Comparison of ENCODE assay signal across 17 cellular contexts in genomic region chr13:43153436-43154082, GRCh38.
A peak's percentile ranks its signal among the peaks of the same experiment; 100 is the strongest.
DNase-seq lines count a peak whose midpoint lies in the region; ATAC-seq and TF ChIP-seq lines count a peak whose summit lies in the region.
"Had no signal": no experiment of that assay in that cellular context is flagged by ENCODE, and none has a peak within 500 bp of the region (broad histone marks: within the 10 kb centered on the region; RNA-seq: fewer than 3 reads in every experiment).

No MANE protein-coding gene starts in this region.

- H3K27ac ChIP-seq in brain microvascular endothelial cell: peak overlapping the region; percentile 69
- no peak overlapping the region for H3K27ac ChIP-seq in left ventricle myocardium inferior (replicated peaks)
- H3K27ac ChIP-seq: ascending aorta, spleen, uterus had no signal

- no peak for ATAC-seq in SK-N-SH treated with all-trans-retinoic acid at 6 μM for 48 hours
- no peak for ATAC-seq in HG03460 (IDR thresholded peaks at IDR 0.05; ENCODE audit: unreplicated experiment)
- ATAC-seq: activated T-cell treated with anti-CD3 and anti-CD28 coated beads, Interleukin-2, amount 50 U/mL, for 4 hours; natural killer cell treated with Interleukin-12 subunit alpha and Interleukin-12 subunit beta and Interleukin-15 and Interleukin-18, amount 100 ng/mL, for 72 hours had no signal

- H3K36me3 ChIP-seq in brain microvascular endothelial cell (replicated peaks) (no peaks in the 10 kb centered on the region), kidney epithelial cell (ENCODE audit: control insufficient read depth, insufficient read depth, low read length) (no peaks in the 10 kb centered on the region), left ventricle myocardium inferior (no peaks in the 10 kb centered on the region)
- H3K36me3 ChIP-seq: ascending aorta, spleen, uterus had no signal

- no peak for TF ChIP-seq CTCF in AG09309 (IDR thresholded peaks at IDR 0.05; ENCODE audit: control insufficient read depth, insufficient read depth, low read depth, low read length, missing control alignments)
- TF ChIP-seq CTCF in brain microvascular endothelial cell (IDR thresholded peaks at IDR 0.05; ENCODE audit: low read depth, low read length, missing control alignments): no peak
- TF ChIP-seq CTCF in kidney epithelial cell (IDR thresholded peaks at IDR 0.05; ENCODE audit: insufficient read depth, low read length, poor library complexity, severe bottlenecking): no peak
- no peak for TF ChIP-seq CTCF in left ventricle myocardium inferior (IDR thresholded peaks at IDR 0.05; ENCODE audit: borderline replicate concordance)

- DNase-seq in AG09309 (ENCODE audit: low read depth) (peak; percentile 91), HT1080 (ENCODE audit: low read depth) (peak; percentile 84), brain microvascular endothelial cell (peak; percentile 84), kidney epithelial cell (ENCODE audit: low read depth) (peak; percentile 76), left ventricle myocardium inferior (no peak), midbrain (lab: John Stamatoyannopoulos, UW) (no peak)
- DNase-seq: activated B cell treated with CpG ODN at 0.5 μM for 24 hours; activated T-cell treated with anti-CD3 and anti-CD28 coated beads, Interleukin-2, amount 50 U/mL, for 4 hours; NCI-H1105; NCI-H524 treated with DMSO at 0.1 percent for 48 hours; Right ventricle myocardium superior; spleen; uterus had no signal

- intact Hi-C loops in left ventricle myocardium inferior (cut with micrococcal nuclease): no loop called here

- H3K27me3 ChIP-seq in brain microvascular endothelial cell (replicated peaks) (no peaks in the 10 kb centered on the region), kidney epithelial cell (ENCODE audit: control insufficient read depth, insufficient read depth, low read length) (no peaks in the 10 kb centered on the region), left ventricle myocardium inferior (ENCODE audit: low read depth) (peaks cover 25% of the 10 kb centered on the region)
- H3K27me3 ChIP-seq: ascending aorta, spleen, uterus had no signal

- H3K9me3 ChIP-seq in left ventricle myocardium inferior (replicated peaks): no peaks in the 10 kb centered on the region
- H3K9me3 ChIP-seq: ascending aorta, spleen, uterus had no signal

- in situ Hi-C loops in brain microvascular endothelial cell (cut with HindIII; ENCODE audit: low pct_ligation_motif_present, low sequenced_read_pairs): no loop called here

- no peak overlapping the region for H3K4me3 ChIP-seq in AG09309 (ENCODE audit: control insufficient read depth, low read depth, low read length)
- no peak overlapping the region for H3K4me3 ChIP-seq in brain microvascular endothelial cell (ENCODE audit: low read depth, low read length)
- no peak overlapping the region for H3K4me3 ChIP-seq in kidney epithelial cell (ENCODE audit: low read depth, low read length)
- no peak overlapping the region for H3K4me3 ChIP-seq in left ventricle myocardium inferior
- H3K4me3 ChIP-seq: ascending aorta, spleen, uterus had no signal

- H3K4me1 ChIP-seq in left ventricle myocardium inferior: no peaks in the 10 kb centered on the region
- H3K4me1 ChIP-seq: ascending aorta, spleen, uterus had no signal

TF ChIP-seq in SK-N-SH treated with all-trans-retinoic acid at 6 μM for 48 hours, 23 proteins besides CTCF, POLR2A, EP300 and RAD21:
- TF ChIP-seq, protein P1, sequence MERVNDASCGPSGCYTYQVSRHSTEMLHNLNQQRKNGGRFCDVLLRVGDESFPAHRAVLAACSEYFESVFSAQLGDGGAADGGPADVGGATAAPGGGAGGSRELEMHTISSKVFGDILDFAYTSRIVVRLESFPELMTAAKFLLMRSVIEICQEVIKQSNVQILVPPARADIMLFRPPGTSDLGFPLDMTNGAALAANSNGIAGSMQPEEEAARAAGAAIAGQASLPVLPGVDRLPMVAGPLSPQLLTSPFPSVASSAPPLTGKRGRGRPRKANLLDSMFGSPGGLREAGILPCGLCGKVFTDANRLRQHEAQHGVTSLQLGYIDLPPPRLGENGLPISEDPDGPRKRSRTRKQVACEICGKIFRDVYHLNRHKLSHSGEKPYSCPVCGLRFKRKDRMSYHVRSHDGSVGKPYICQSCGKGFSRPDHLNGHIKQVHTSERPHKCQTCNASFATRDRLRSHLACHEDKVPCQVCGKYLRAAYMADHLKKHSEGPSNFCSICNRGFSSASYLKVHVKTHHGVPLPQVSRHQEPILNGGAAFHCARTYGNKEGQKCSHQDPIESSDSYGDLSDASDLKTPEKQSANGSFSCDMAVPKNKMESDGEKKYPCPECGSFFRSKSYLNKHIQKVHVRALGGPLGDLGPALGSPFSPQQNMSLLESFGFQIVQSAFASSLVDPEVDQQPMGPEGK (CRISPR knock-in tag; IDR thresholded peaks at IDR 0.05; ENCODE audit: borderline replicate concordance): no peak
- TF ChIP-seq ZFP30 (CRISPR knock-in tag; IDR thresholded peaks at IDR 0.05): no peak
- no peak for TF ChIP-seq GLIS3 (CRISPR knock-in tag; IDR thresholded peaks at IDR 0.05)
- no peak for TF ChIP-seq CREB5 (CRISPR knock-in tag; IDR thresholded peaks at IDR 0.05; ENCODE audit: low read depth)
- TF ChIP-seq ZNF565 (CRISPR knock-in tag; conservative IDR thresholded peaks at IDR 0.05; ENCODE audit: low read depth): no peak
- TF ChIP-seq SNAI2 (CRISPR knock-in tag; IDR thresholded peaks at IDR 0.05): no peak
- TF ChIP-seq TOX (CRISPR knock-in tag; IDR thresholded peaks at IDR 0.05; ENCODE audit: borderline replicate concordance): no peak
- no peak for TF ChIP-seq ZFP3 (CRISPR knock-in tag; IDR thresholded peaks at IDR 0.05)
- TF ChIP-seq PPARA (CRISPR knock-in tag; IDR thresholded peaks at IDR 0.05; ENCODE audit: borderline replicate concordance): no peak
- no peak for TF ChIP-seq ZNF8 (CRISPR knock-in tag; IDR thresholded peaks at IDR 0.05)
- TF ChIP-seq BACH2 (CRISPR knock-in tag; IDR thresholded peaks at IDR 0.05; ENCODE audit: borderline replicate concordance): no peak
- no peak for TF ChIP-seq RARB (CRISPR knock-in tag; IDR thresholded peaks at IDR 0.05)
- TF ChIP-seq, protein P2, sequence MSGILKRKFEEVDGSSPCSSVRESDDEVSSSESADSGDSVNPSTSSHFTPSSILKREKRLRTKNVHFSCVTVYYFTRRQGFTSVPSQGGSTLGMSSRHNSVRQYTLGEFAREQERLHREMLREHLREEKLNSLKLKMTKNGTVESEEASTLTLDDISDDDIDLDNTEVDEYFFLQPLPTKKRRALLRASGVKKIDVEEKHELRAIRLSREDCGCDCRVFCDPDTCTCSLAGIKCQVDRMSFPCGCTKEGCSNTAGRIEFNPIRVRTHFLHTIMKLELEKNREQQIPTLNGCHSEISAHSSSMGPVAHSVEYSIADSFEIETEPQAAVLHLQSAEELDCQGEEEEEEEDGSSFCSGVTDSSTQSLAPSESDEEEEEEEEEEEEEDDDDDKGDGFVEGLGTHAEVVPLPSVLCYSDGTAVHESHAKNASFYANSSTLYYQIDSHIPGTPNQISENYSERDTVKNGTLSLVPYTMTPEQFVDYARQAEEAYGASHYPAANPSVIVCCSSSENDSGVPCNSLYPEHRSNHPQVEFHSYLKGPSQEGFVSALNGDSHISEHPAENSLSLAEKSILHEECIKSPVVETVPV (CRISPR knock-in tag; IDR thresholded peaks at IDR 0.05): no peak
- TF ChIP-seq ARNTL (CRISPR knock-in tag; IDR thresholded peaks at IDR 0.05; ENCODE audit: borderline replicate concordance, low read depth): no peak
- TF ChIP-seq, protein P3, sequence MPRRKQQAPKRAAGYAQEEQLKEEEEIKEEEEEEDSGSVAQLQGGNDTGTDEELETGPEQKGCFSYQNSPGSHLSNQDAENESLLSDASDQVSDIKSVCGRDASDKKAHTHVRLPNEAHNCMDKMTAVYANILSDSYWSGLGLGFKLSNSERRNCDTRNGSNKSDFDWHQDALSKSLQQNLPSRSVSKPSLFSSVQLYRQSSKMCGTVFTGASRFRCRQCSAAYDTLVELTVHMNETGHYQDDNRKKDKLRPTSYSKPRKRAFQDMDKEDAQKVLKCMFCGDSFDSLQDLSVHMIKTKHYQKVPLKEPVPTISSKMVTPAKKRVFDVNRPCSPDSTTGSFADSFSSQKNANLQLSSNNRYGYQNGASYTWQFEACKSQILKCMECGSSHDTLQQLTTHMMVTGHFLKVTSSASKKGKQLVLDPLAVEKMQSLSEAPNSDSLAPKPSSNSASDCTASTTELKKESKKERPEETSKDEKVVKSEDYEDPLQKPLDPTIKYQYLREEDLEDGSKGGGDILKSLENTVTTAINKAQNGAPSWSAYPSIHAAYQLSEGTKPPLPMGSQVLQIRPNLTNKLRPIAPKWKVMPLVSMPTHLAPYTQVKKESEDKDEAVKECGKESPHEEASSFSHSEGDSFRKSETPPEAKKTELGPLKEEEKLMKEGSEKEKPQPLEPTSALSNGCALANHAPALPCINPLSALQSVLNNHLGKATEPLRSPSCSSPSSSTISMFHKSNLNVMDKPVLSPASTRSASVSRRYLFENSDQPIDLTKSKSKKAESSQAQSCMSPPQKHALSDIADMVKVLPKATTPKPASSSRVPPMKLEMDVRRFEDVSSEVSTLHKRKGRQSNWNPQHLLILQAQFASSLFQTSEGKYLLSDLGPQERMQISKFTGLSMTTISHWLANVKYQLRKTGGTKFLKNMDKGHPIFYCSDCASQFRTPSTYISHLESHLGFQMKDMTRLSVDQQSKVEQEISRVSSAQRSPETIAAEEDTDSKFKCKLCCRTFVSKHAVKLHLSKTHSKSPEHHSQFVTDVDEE (CRISPR knock-in tag; IDR thresholded peaks at IDR 0.05): no peak

Comparison
In these comparisons a context has a peak if more than half of its experiments do, and no peak if none do; other contexts are left out.
1. DNase-seq: peak in AG09309 (single experiment), HT1080 (single experiment), brain microvascular endothelial cell (single experiment) and kidney epithelial cell (single experiment); none in left ventricle myocardium inferior (single experiment) and midbrain (single experiment).